In genomic region chr3:30073622-30074021, GRCh38 we compare ENCODE assay signal across 18 cellular contexts.
DNase-seq lines count a peak whose midpoint lies in the region; ATAC-seq and TF ChIP-seq lines count a peak whose summit lies in the region.
"Had no signal": no experiment of that assay in that cellular context is flagged by ENCODE, and none has a peak within 500 bp of the region (broad histone marks: within the 10 kb centered on the region; RNA-seq: fewer than 3 reads in every experiment).

No MANE protein-coding gene starts in this region.

- H3K36me3 Mint-ChIP-seq in nephron (ENCODE audit: low read depth), result no peaks in the 10 kb centered on the region

- peak overlapping the region; percentile 10 to 84 (median 30) for H3K27ac Mint-ChIP-seq in nephron
- H3K27ac Mint-ChIP-seq: activated T-helper 1 cell treated with anti-CD3 and anti-CD28 coated beads, Interleukin-12 subunit alpha, Interleukin-12 subunit beta, Interleukin-2, Interleukin-4 antibody, amounts not matched to agents 30 ng/mL and 10 ng/mL and 1 ng/mL, durations not matched to agents 14 hours and 24 hours and 36 hours; CD4-positive, alpha-beta T cell had no signal

- no peaks in the 10 kb centered on the region for H3K27me3 Mint-ChIP-seq in nephron (ENCODE audit: low read depth)
- H3K27me3 Mint-ChIP-seq: CD4-positive, alpha-beta T cell had no signal

- peaks cover 14% of the 10 kb centered on the region for H3K4me1 Mint-ChIP-seq in nephron

- H3K4me3 Mint-ChIP-seq in nephron, result no peak overlapping the region
- H3K4me3 Mint-ChIP-seq: activated T-helper 1 cell treated with anti-CD3 and anti-CD28 coated beads, Interleukin-12 subunit alpha, Interleukin-12 subunit beta, Interleukin-2, Interleukin-4 antibody, amounts not matched to agents 30 ng/mL and 10 ng/mL and 1 ng/mL, durations not matched to agents 14 hours and 24 hours and 36 hours; CD4-positive, alpha-beta T cell had no signal

- no peak for TF ChIP-seq CTCF in nephron (IDR thresholded peaks at IDR 0.05; ENCODE audit: unreplicated experiment in 3 of 3)

- peaks cover 11% of the 10 kb centered on the region for H3K9me3 Mint-ChIP-seq in nephron
- H3K9me3 Mint-ChIP-seq: CD4-positive, alpha-beta T cell had no signal

- no peak for ATAC-seq in GM21825 (IDR thresholded peaks at IDR 0.05; ENCODE audit: unreplicated experiment)
- ATAC-seq: left ventricle myocardium superior had no signal

- DNase-seq in DMS53 (lab: John Stamatoyannopoulos, UW) (peak; percentile 17), DMS53 treated with DMSO at 0.1 percent for 48 hours (lab: John Stamatoyannopoulos, UW; ENCODE audit: unreplicated experiment) (no peak), HT-29 (ENCODE audit: low spot score) (peak; percentile 52), astrocyte of the hippocampus (ENCODE audit: low read depth, low spot score) (peak; percentile 15), cerebellum (ENCODE audit: low spot score) (no peak), GM19238 (ENCODE audit: insufficient read length, low spot score) (no peak)
- DNase-seq: activated CD4-positive, alpha-beta T cell treated with anti-CD3 and anti-CD28 coated beads for 4 hours; brain microvascular endothelial cell; CD4-positive, alpha-beta T cell; HCEC 1CT; left ventricle myocardium superior; MM.1S; NCI-H510A; spleen; T-helper 2 cell had no signal

Comparison
In these comparisons a context has a peak if more than half of its experiments do, and no peak if none do; other contexts are left out.
1. DNase-seq: peak in DMS53 (single experiment), HT-29 (single experiment) and astrocyte of the hippocampus (single experiment); none in DMS53 treated with DMSO at 0.1 percent for 48 hours (single experiment), cerebellum (single experiment) and GM19238 (single experiment).